22 cellular contexts compared by ENCODE assay signal in the genomic region with DNA sequence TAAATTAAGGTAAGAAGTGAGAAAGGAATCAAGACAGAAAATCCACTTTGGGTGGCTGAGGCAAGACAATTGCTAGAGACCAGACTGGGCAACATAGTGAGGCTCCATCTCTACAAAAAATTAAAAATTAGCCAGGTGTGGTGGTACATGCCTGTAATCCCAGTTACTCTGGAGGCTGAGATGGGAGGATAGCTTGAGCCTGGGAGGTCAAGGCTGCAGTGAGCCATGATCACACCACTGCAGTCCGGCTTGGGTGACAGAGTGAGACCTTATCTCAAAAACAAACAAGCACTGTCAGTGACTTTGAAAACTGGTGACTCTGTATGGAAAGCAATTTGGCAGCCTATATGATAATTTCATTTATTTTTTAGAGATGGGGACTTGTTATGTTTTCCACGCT.
"Had no signal": no experiment of that assay in that cellular context is flagged by ENCODE, and none has a peak within 500 bp of the region (broad histone marks: within the 10 kb centered on the region; RNA-seq: fewer than 3 reads in every experiment).

No MANE protein-coding gene starts in this region.

- H3K4me3 Mint-ChIP-seq: stimulated activated memory B cell treated with anti-CD40 and anti-IgM and Interleukin-4, amounts not matched to agents 10 μg/mL and 1 μg/mL and 100 μg/mL, for 72 hours had no signal

- H3K4me2 ChIP-seq: hepatocyte had no signal

- H3K4me3 ChIP-seq: dorsolateral prefrontal cortex, gastrocnemius medialis, hepatocyte, prostate gland, right atrium auricular region, skin epidermis, spleen, thoracic aorta, tibial nerve, upper lobe of left lung had no signal

- H3K27me3 Mint-ChIP-seq: stimulated activated memory B cell treated with anti-CD40 and anti-IgM and Interleukin-4, amounts not matched to agents 10 μg/mL and 1 μg/mL and 100 μg/mL, for 72 hours had no signal

- H3K4me1 ChIP-seq: gastrocnemius medialis, prostate gland had no signal

- H2AFZ ChIP-seq: hepatocyte had no signal

- ATAC-seq: esophagus mucosa; gastrocnemius medialis; left lobe of liver; naive thymus-derived CD4-positive, alpha-beta T cell; stimulated activated memory B cell treated with anti-CD40 and anti-IgM and Interleukin-4, amounts not matched to agents 10 μg/mL and 1 μg/mL and 100 μg/mL, for 72 hours; stimulated activated naive CD8-positive, alpha-beta T cell treated with anti-CD3 and anti-CD28 coated beads, Interleukin-15, Interleukin-2, amounts not matched to agents 100 U/mL and 50 U/mL, for 24 hours had no signal

- H3K27me3 ChIP-seq: dorsolateral prefrontal cortex, gastrocnemius medialis, hepatocyte, right atrium auricular region, tibial nerve, upper lobe of left lung had no signal

- H3K36me3 Mint-ChIP-seq: stimulated activated memory B cell treated with anti-CD40 and anti-IgM and Interleukin-4, amounts not matched to agents 10 μg/mL and 1 μg/mL and 100 μg/mL, for 72 hours had no signal

- H3K27ac ChIP-seq: dorsolateral prefrontal cortex, gastrocnemius medialis, hepatocyte, prostate gland, right atrium auricular region, skin epidermis, spleen, thoracic aorta, tibial nerve, upper lobe of left lung had no signal

- DNase-seq: dorsolateral prefrontal cortex; effector CD4-positive, alpha-beta T cell; foreskin fibroblast; gastrocnemius medialis; head of caudate nucleus; kidney; mesenchymal stem cell; midbrain; spleen; stimulated activated CD4-positive, alpha-beta T cell treated with anti-CD3 and anti-CD28 coated beads, Interleukin-4, amount 100 ng/mL, for 4 hours; stimulated activated naive CD8-positive, alpha-beta T cell treated with anti-CD3 and anti-CD28 coated beads, Interleukin-15, Interleukin-2, amounts not matched to agents 100 U/mL and 50 U/mL, for 24 hours; upper lobe of left lung had no signal

- H3K36me3 ChIP-seq: gastrocnemius medialis, prostate gland, right atrium auricular region, spleen, thoracic aorta, tibial nerve, upper lobe of left lung had no signal

- H3K27ac Mint-ChIP-seq: stimulated activated memory B cell treated with anti-CD40 and anti-IgM and Interleukin-4, amounts not matched to agents 10 μg/mL and 1 μg/mL and 100 μg/mL, for 72 hours had no signal

- H3K9me3 ChIP-seq: gastrocnemius medialis, prostate gland, right atrium auricular region, spleen, thoracic aorta, tibial nerve, upper lobe of left lung had no signal

- H3K9me3 Mint-ChIP-seq: stimulated activated memory B cell treated with anti-CD40 and anti-IgM and Interleukin-4, amounts not matched to agents 10 μg/mL and 1 μg/mL and 100 μg/mL, for 72 hours had no signal
